Comparison of ENCODE assay signal across 1 cellular context in the genomic region with DNA sequence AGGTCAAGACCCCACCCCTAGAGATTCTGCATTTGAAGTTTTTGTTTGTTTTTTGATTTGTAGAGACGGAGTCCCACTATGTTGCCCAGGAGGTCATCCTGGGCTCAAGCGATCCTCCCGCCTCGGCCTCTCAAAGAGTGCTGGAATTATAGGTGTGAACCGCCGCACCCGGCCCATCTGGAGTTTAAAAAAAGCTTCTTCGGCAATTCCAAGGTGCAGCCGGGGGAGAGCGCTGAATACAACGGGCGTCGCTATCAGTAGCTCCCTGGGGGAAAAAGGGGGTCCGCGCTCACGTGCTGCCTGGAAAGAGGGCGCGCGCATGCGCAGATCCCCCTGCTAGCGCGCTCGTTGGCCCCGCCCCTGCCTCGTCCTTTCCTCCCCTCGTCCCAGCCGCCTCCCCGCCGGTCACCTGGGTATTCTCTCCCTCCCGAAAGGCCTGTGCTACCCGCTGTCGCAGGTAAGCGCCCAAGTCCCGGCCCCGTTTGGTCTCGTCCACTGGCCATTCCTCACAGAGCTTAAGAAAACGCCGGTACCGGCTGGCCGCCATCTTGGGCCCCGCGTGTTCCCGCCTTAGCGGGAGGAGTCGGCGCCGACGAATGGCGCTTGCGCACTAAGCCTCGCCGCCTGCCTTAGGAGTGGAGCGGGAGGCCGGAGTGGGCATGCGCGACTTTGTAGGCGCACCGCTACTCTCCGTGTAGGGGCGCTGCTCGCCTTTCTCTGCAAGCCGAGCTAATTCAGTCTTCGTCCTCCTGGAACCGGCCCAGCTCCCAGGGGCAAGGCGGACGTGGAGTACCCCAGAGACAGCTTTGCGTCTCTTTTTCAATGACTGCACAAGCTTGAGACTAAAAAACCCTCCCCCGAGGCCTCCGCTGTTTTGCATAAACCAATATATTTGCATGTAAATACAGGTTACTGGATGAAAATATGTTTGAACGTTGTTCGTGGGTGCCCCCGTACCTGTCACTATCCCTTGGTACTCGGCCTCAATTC.
A peak's percentile ranks its signal among the peaks of the same experiment; 100 is the strongest.
TF ChIP-seq lines count a peak whose summit lies in the region.

UQCC2 (minus strand) TSS at position 561 of the 990 bp plus-strand sequence; CDS start at position 547, 14 bp downstream.

TF ChIP-seq in HepG2, 621 proteins besides CTCF, POLR2A, EP300 and RAD21 (continued from another document and continues in another):
- no peak for TF ChIP-seq KIAA2018 (CRISPR knock-in tag; IDR thresholded peaks at IDR 0.05; ENCODE audit: borderline replicate concordance)
- TF ChIP-seq, protein P1, sequence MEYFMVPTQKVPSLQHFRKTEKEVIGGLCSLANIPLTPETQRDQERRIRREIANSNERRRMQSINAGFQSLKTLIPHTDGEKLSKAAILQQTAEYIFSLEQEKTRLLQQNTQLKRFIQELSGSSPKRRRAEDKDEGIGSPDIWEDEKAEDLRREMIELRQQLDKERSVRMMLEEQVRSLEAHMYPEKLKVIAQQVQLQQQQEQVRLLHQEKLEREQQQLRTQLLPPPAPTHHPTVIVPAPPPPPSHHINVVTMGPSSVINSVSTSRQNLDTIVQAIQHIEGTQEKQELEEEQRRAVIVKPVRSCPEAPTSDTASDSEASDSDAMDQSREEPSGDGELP (IDR thresholded peaks at IDR 0.05; ENCODE audit: borderline replicate concordance, low read depth): no peak
- TF ChIP-seq SKIL (CRISPR knock-in tag; IDR thresholded peaks at IDR 0.05; ENCODE audit: borderline replicate concordance): no peak
- TF ChIP-seq MBNL3 (CRISPR knock-in tag; conservative IDR thresholded peaks at IDR 0.05): no peak
- peak; percentile 92 for TF ChIP-seq NKX3-1 (CRISPR knock-in tag; IDR thresholded peaks at IDR 0.05)
- TF ChIP-seq NR2F1 (CRISPR knock-in tag; IDR thresholded peaks at IDR 0.05): no peak; a peak in 1 of 4 replicates
- no peak; the same call in 1 of the 2 replicates for TF ChIP-seq ZBTB38 (CRISPR knock-in tag; IDR thresholded peaks at IDR 0.05)
- TF ChIP-seq, protein P2, sequence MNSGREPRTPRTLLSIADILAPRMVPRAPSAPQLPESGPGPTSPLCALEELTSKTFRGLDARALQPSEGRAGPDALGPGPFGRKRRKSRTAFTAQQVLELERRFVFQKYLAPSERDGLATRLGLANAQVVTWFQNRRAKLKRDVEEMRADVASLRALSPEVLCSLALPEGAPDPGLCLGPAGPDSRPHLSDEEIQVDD (CRISPR knock-in tag; IDR thresholded peaks at IDR 0.05; ENCODE audit: borderline replicate concordance): peak; percentile 92
- TF ChIP-seq SNAPC2 (CRISPR knock-in tag; IDR thresholded peaks at IDR 0.05): peak; percentile 78; the same call in 1 of the 2 replicates
- TF ChIP-seq ZNF343 (CRISPR knock-in tag; IDR thresholded peaks at IDR 0.05): peak; percentile 93
- TF ChIP-seq, protein P3, sequence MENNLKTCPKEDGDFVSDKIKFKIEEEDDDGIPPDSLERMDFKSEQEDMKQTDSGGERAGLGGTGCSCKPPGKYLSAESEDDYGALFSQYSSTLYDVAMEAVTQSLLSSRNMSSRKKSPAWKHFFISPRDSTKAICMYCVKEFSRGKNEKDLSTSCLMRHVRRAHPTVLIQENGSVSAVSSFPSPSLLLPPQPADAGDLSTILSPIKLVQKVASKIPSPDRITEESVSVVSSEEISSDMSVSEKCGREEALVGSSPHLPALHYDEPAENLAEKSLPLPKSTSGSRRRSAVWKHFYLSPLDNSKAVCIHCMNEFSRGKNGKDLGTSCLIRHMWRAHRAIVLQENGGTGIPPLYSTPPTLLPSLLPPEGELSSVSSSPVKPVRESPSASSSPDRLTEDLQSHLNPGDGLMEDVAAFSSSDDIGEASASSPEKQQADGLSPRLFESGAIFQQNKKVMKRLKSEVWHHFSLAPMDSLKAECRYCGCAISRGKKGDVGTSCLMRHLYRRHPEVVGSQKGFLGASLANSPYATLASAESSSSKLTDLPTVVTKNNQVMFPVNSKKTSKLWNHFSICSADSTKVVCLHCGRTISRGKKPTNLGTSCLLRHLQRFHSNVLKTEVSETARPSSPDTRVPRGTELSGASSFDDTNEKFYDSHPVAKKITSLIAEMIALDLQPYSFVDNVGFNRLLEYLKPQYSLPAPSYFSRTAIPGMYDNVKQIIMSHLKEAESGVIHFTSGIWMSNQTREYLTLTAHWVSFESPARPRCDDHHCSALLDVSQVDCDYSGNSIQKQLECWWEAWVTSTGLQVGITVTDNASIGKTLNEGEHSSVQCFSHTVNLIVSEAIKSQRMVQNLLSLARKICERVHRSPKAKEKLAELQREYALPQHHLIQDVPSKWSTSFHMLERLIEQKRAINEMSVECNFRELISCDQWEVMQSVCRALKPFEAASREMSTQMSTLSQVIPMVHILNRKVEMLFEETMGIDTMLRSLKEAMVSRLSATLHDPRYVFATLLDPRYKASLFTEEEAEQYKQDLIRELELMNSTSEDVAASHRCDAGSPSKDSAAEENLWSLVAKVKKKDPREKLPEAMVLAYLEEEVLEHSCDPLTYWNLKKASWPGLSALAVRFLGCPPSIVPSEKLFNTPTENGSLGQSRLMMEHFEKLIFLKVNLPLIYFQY (CRISPR knock-in tag; IDR thresholded peaks at IDR 0.05; ENCODE audit: borderline replicate concordance): peak; percentile 93
- TF ChIP-seq, protein P4, sequence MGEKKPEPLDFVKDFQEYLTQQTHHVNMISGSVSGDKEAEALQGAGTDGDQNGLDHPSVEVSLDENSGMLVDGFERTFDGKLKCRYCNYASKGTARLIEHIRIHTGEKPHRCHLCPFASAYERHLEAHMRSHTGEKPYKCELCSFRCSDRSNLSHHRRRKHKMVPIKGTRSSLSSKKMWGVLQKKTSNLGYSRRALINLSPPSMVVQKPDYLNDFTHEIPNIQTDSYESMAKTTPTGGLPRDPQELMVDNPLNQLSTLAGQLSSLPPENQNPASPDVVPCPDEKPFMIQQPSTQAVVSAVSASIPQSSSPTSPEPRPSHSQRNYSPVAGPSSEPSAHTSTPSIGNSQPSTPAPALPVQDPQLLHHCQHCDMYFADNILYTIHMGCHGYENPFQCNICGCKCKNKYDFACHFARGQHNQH (CRISPR knock-in tag; IDR thresholded peaks at IDR 0.05): peak; percentile 65
- TF ChIP-seq ZNF556 (CRISPR knock-in tag; IDR thresholded peaks at IDR 0.05; ENCODE audit: borderline replicate concordance): peak; percentile 89
- peak; percentile 58; the same call in 1 of the 2 replicates for TF ChIP-seq GTF3A (CRISPR knock-in tag; conservative IDR thresholded peaks at IDR 0.05)
- peak; percentile 35; the same call in 1 of the 2 replicates for TF ChIP-seq ZNF362 (CRISPR knock-in tag; IDR thresholded peaks at IDR 0.05; ENCODE audit: borderline replicate concordance)
- TF ChIP-seq ZZZ3 (CRISPR knock-in tag; IDR thresholded peaks at IDR 0.05; ENCODE audit: borderline replicate concordance): peak; percentile 72; the same call in 1 of the 2 replicates
- TF ChIP-seq, protein P5, sequence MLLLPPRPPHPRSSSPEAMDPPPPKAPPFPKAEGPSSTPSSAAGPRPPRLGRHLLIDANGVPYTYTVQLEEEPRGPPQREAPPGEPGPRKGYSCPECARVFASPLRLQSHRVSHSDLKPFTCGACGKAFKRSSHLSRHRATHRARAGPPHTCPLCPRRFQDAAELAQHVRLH (CRISPR knock-in tag; IDR thresholded peaks at IDR 0.05; ENCODE audit: borderline replicate concordance, low read depth): peak; percentile 92; the same call in 1 of the 2 replicates
- no peak for TF ChIP-seq MAFF (IDR thresholded peaks at IDR 0.05; ENCODE audit: low read depth, low read length)
- TF ChIP-seq NFIB (CRISPR knock-in tag; IDR thresholded peaks at IDR 0.05; ENCODE audit: borderline replicate concordance): no peak
- no peak for TF ChIP-seq TERF1 (CRISPR knock-in tag; IDR thresholded peaks at IDR 0.05)
- no peak for TF ChIP-seq U2AF2 (IDR thresholded peaks at IDR 0.05; ENCODE audit: low read depth, low read length)
- TF ChIP-seq ZNF101 (CRISPR knock-in tag; IDR thresholded peaks at IDR 0.05; ENCODE audit: borderline replicate concordance, low read depth): peak; percentile 23; the same call in 1 of the 2 replicates
